ENCODE assay signal across 21 cellular contexts in genomic region chr16:89113661-89114060, GRCh38. TPM values are rescaled to one million over a fixed set of nuclear protein-coding genes. Genes with fewer than 3 reads are reported as not detected.
DNase-seq lines count a peak whose midpoint lies in the region; ATAC-seq and TF ChIP-seq lines count a peak whose summit lies in the region.
"Had no signal": no experiment of that assay in that cellular context is flagged by ENCODE, and none has a peak within 500 bp of the region (broad histone marks: within the 10 kb centered on the region; RNA-seq: fewer than 3 reads in every experiment).

No MANE protein-coding gene starts in this region.

- no peak for ATAC-seq in activated CD8-positive, alpha-beta T cell treated with anti-CD3 and anti-CD28 coated beads for 36 hours
- ATAC-seq in activated CD8-positive, alpha-beta T cell treated with anti-CD3 and anti-CD28 coated beads, Interleukin-2, amount 10 ng/mL, durations not matched to agents 7 days and 5 days: no peak
- peak; percentile 40 for ATAC-seq in activated B cell treated with CpG ODN at 0.5 μM for 24 hours (ENCODE audit: low read depth)
- ATAC-seq in mucosa of descending colon: peak; percentile 8
- no peak for ATAC-seq in effector memory CD8-positive, alpha-beta T cell (replicated peaks)
- ATAC-seq in GM18867 (IDR thresholded peaks at IDR 0.05; ENCODE audit: unreplicated experiment): no peak
- ATAC-seq: activated CD4-positive, CD25-positive, alpha-beta regulatory T cell treated with anti-CD3 and anti-CD28 coated beads, Interleukin-2, amount 50 U/mL, for 24 hours; gastroesophageal sphincter; pancreas; stimulated activated naive CD8-positive, alpha-beta T cell treated with anti-CD3 and anti-CD28 coated beads, Interleukin-15, Interleukin-2, amounts not matched to agents 100 U/mL and 50 U/mL, for 24 hours had no signal

- H3K4me1 ChIP-seq in mucosa of descending colon (ENCODE audit: low read depth): peaks cover 5% of the 10 kb centered on the region
- H3K4me1 ChIP-seq: pancreas, uterus had no signal

- H3K36me3 ChIP-seq in GM06990 (ENCODE audit: control insufficient read depth, insufficient read depth, low read length) (peaks cover 29% of the 10 kb centered on the region), mucosa of descending colon (ENCODE audit: low read depth) (peaks cover 5% of the 10 kb centered on the region)
- H3K36me3 ChIP-seq: uterus had no signal

- no peaks in the 10 kb centered on the region for H3K27me3 ChIP-seq in GM06990 (replicated peaks; ENCODE audit: control insufficient read depth, insufficient read depth, low read length)
- H3K27me3 ChIP-seq: gastroesophageal sphincter, pancreas, uterus had no signal

- intact Hi-C loops in activated CD8-positive, alpha-beta T cell treated with anti-CD3 and anti-CD28 coated beads for 36 hours (cut with micrococcal nuclease): no loop called here
- intact Hi-C loops in activated B cell treated with CpG ODN at 0.5 μM for 24 hours (cut with micrococcal nuclease) (loop anchor here (2.0 kb wide), 3 partner anchors 19 to 103 kb away; partner anchors contain the start of gene ZNF778), mucosa of descending colon (cut with DNase I, micrococcal nuclease) (no loop called here)

- POLR2A ChIA-PET in activated CD8-positive, alpha-beta T cell treated with anti-CD3 and anti-CD28 coated beads for 36 hours (lab: Charles Lee): interaction anchor here (0.6 to 3.2 kb wide), 4 partner anchors 13 to 20 kb away, joined by 3 to 20 read pairs (median 8); partner anchors contain the start of gene ACSF3
- POLR2A ChIA-PET in activated CD8-positive, alpha-beta T cell treated with anti-CD3 and anti-CD28 coated beads, Interleukin-2, amount 10 ng/mL, durations not matched to agents 7 days and 5 days (lab: Charles Lee): no interaction called here
- POLR2A ChIA-PET in activated B cell treated with CpG ODN at 0.5 μM for 24 hours (lab: Charles Lee): interaction anchor here (0.6 to 5.3 kb wide), 7 partner anchors 8 to 240 kb away, joined by 3 to 28 read pairs (median 3); partner anchors contain the start of gene ACSF3

- no peak for TF ChIP-seq CTCF in activated CD8-positive, alpha-beta T cell treated with anti-CD3 and anti-CD28 coated beads for 36 hours (IDR thresholded peaks at IDR 0.05)
- TF ChIP-seq CTCF in GM06990 (IDR thresholded peaks at IDR 0.05; ENCODE audit: insufficient read depth, low read length, poor library complexity, severe bottlenecking) (no peak), activated B cell treated with CpG ODN at 0.5 μM for 24 hours (IDR thresholded peaks at IDR 0.05) (no peak), mucosa of descending colon (IDR thresholded peaks at IDR 0.05) (no peak), coronary artery (IDR thresholded peaks at IDR 0.05) (no peak)

- H3K4me1 Mint-ChIP-seq in activated CD8-positive, alpha-beta T cell treated with anti-CD3 and anti-CD28 coated beads for 36 hours (ENCODE audit: low read depth): peaks cover 28% of the 10 kb centered on the region
- peaks cover 33% of the 10 kb centered on the region for H3K4me1 Mint-ChIP-seq in activated CD8-positive, alpha-beta T cell treated with anti-CD3 and anti-CD28 coated beads, Interleukin-2, amount 10 ng/mL, durations not matched to agents 7 days and 5 days (ENCODE audit: low read depth)
- peaks cover 7% of the 10 kb centered on the region for H3K4me1 Mint-ChIP-seq in activated B cell treated with CpG ODN at 0.5 μM for 24 hours
- peaks cover 19 to 25% of the 10 kb centered on the region in 2 donors for H3K4me1 Mint-ChIP-seq in effector memory CD8-positive, alpha-beta T cell (ENCODE audit: low read depth in 2 of 2)

- H3K27ac ChIP-seq in coronary artery: no peak overlapping the region
- H3K27ac ChIP-seq: gastroesophageal sphincter, pancreas, PC-9, uterus had no signal

- peak overlapping the region; percentile 43 for H3K27ac Mint-ChIP-seq in activated CD8-positive, alpha-beta T cell treated with anti-CD3 and anti-CD28 coated beads for 36 hours
- H3K27ac Mint-ChIP-seq in activated CD8-positive, alpha-beta T cell treated with anti-CD3 and anti-CD28 coated beads, Interleukin-2, amount 10 ng/mL, durations not matched to agents 7 days and 5 days: no peak overlapping the region
- peak overlapping the region; percentile 95 for H3K27ac Mint-ChIP-seq in activated B cell treated with CpG ODN at 0.5 μM for 24 hours
- peak overlapping the region in 1 of 2 donors; percentile 94 for H3K27ac Mint-ChIP-seq in effector memory CD8-positive, alpha-beta T cell

- no peak for DNase-seq in activated CD8-positive, alpha-beta T cell treated with anti-CD3 and anti-CD28 coated beads for 36 hours
- no peak for DNase-seq in activated CD8-positive, alpha-beta T cell treated with anti-CD3 and anti-CD28 coated beads, Interleukin-2, amount 10 ng/mL, durations not matched to agents 7 days and 5 days
- DNase-seq in GM06990 (ENCODE audit: extremely low read depth, insufficient read length) (peak; percentile 78), activated B cell treated with CpG ODN at 0.5 μM for 24 hours (no peak), mucosa of descending colon (peak in 2 of 3 donors; percentile 37 to 63), coronary artery (ENCODE audit: low spot score) (no peak)
- DNase-seq in effector memory CD8-positive, alpha-beta T cell: no peak
- DNase-seq: central memory CD4-positive, alpha-beta T cell; H7; NCI-H1092 treated with DMSO at 0.1 percent for 48 hours; NCI-H226; PC-9; stimulated activated naive CD8-positive, alpha-beta T cell treated with anti-CD3 and anti-CD28 coated beads, Interleukin-15, Interleukin-2, amounts not matched to agents 100 U/mL and 50 U/mL, for 24 hours; SW 1271; uterus had no signal

- H3K4me3 ChIP-seq in GM06990 (replicated peaks; ENCODE audit: low read depth, low read length) (peak overlapping the region; percentile 49; the same call in 1 of the 2 replicates), mucosa of descending colon (no peak overlapping the region), coronary artery (no peak overlapping the region)
- H3K4me3 ChIP-seq: gastroesophageal sphincter, pancreas, PC-9, skin epidermis, uterus had no signal

- H3K9me3 ChIP-seq in mucosa of descending colon: no peaks in the 10 kb centered on the region
- H3K9me3 ChIP-seq: gastroesophageal sphincter, pancreas, uterus had no signal

- no peak overlapping the region for H3K4me3 Mint-ChIP-seq in activated CD8-positive, alpha-beta T cell treated with anti-CD3 and anti-CD28 coated beads for 36 hours
- no peak overlapping the region for H3K4me3 Mint-ChIP-seq in activated CD8-positive, alpha-beta T cell treated with anti-CD3 and anti-CD28 coated beads, Interleukin-2, amount 10 ng/mL, durations not matched to agents 7 days and 5 days
- H3K4me3 Mint-ChIP-seq in activated B cell treated with CpG ODN at 0.5 μM for 24 hours: peak overlapping the region; percentile 78
- H3K4me3 Mint-ChIP-seq in effector memory CD8-positive, alpha-beta T cell: no peak overlapping the region

- CTCF ChIA-PET in activated CD8-positive, alpha-beta T cell treated with anti-CD3 and anti-CD28 coated beads for 36 hours (lab: Charles Lee): no interaction called here
- CTCF ChIA-PET in activated CD8-positive, alpha-beta T cell treated with anti-CD3 and anti-CD28 coated beads, Interleukin-2, amount 10 ng/mL, durations not matched to agents 7 days and 5 days (lab: Charles Lee): no interaction called here
- CTCF ChIA-PET in activated B cell treated with CpG ODN at 0.5 μM for 24 hours (lab: Charles Lee): no interaction called here

- no peaks in the 10 kb centered on the region for H3K9me3 Mint-ChIP-seq in activated CD8-positive, alpha-beta T cell treated with anti-CD3 and anti-CD28 coated beads for 36 hours
- H3K9me3 Mint-ChIP-seq in activated CD8-positive, alpha-beta T cell treated with anti-CD3 and anti-CD28 coated beads, Interleukin-2, amount 10 ng/mL, durations not matched to agents 7 days and 5 days (ENCODE audit: insufficient read depth): no peaks in the 10 kb centered on the region
- no peaks in the 10 kb centered on the region for H3K9me3 Mint-ChIP-seq in activated B cell treated with CpG ODN at 0.5 μM for 24 hours
- no peaks in the 10 kb centered on the region for H3K9me3 Mint-ChIP-seq in effector memory CD8-positive, alpha-beta T cell

- H3K27me3 Mint-ChIP-seq in activated CD8-positive, alpha-beta T cell treated with anti-CD3 and anti-CD28 coated beads for 36 hours: no peaks in the 10 kb centered on the region
- no peaks in the 10 kb centered on the region for H3K27me3 Mint-ChIP-seq in activated CD8-positive, alpha-beta T cell treated with anti-CD3 and anti-CD28 coated beads, Interleukin-2, amount 10 ng/mL, durations not matched to agents 7 days and 5 days (ENCODE audit: low read depth)
- H3K27me3 Mint-ChIP-seq in activated B cell treated with CpG ODN at 0.5 μM for 24 hours: no peaks in the 10 kb centered on the region
- H3K27me3 Mint-ChIP-seq in effector memory CD8-positive, alpha-beta T cell: no peaks in the 10 kb centered on the region

- peaks cover 27% of the 10 kb centered on the region for H3K36me3 Mint-ChIP-seq in activated CD8-positive, alpha-beta T cell treated with anti-CD3 and anti-CD28 coated beads for 36 hours (ENCODE audit: low read depth)
- H3K36me3 Mint-ChIP-seq in activated CD8-positive, alpha-beta T cell treated with anti-CD3 and anti-CD28 coated beads, Interleukin-2, amount 10 ng/mL, durations not matched to agents 7 days and 5 days (ENCODE audit: low read depth): peaks cover 39% of the 10 kb centered on the region
- H3K36me3 Mint-ChIP-seq in activated B cell treated with CpG ODN at 0.5 μM for 24 hours (ENCODE audit: low read depth): peaks cover 43% of the 10 kb centered on the region
- H3K36me3 Mint-ChIP-seq in effector memory CD8-positive, alpha-beta T cell (ENCODE audit: insufficient read depth): peaks cover 19% of the 10 kb centered on the region

RNA-seq across cellular contexts. Expression of gene ACSF3, which starts 20.0 kb away (rescaled TPM):
- 10 to 100 TPM; 44.6 to 45.9 TPM for total RNA-seq in activated CD8-positive, alpha-beta T cell treated with anti-CD3 and anti-CD28 coated beads for 36 hours
- total RNA-seq in activated CD8-positive, alpha-beta T cell treated with anti-CD3 and anti-CD28 coated beads, Interleukin-2, amount 10 ng/mL, durations not matched to agents 7 days and 5 days: 10 to 100 TPM; 38.6 to 45.1 TPM
- total RNA-seq in activated B cell treated with CpG ODN at 0.5 μM for 24 hours (59.6 and 78.0 TPM in 2 replicates), mucosa of descending colon (10 to 100 TPM; 44.7 to 77.8 (median 49.6) TPM)

RNA-seq across cellular contexts. Expression of gene CDH15, which starts 57.9 kb away (rescaled TPM):
- not detected for total RNA-seq in activated CD8-positive, alpha-beta T cell treated with anti-CD3 and anti-CD28 coated beads for 36 hours
- not detected for total RNA-seq in activated CD8-positive, alpha-beta T cell treated with anti-CD3 and anti-CD28 coated beads, Interleukin-2, amount 10 ng/mL, durations not matched to agents 7 days and 5 days
- total RNA-seq in activated B cell treated with CpG ODN at 0.5 μM for 24 hours (not detected in 2 replicates), mucosa of descending colon (not detected)
- total RNA-seq: mononuclear cell, PC-9 had no signal

Comparison
In these comparisons a context has a peak if more than half of its experiments do, and no peak if none do; other contexts are left out.
1. ATAC-seq: peak in activated B cell treated with CpG ODN at 0.5 μM for 24 hours (single experiment) and mucosa of descending colon (single experiment); none in activated CD8-positive, alpha-beta T cell treated with anti-CD3 and anti-CD28 coated beads for 36 hours (single experiment), activated CD8-positive, alpha-beta T cell treated with anti-CD3 and anti-CD28 coated beads, Interleukin-2, amount 10 ng/mL, durations not matched to agents 7 days and 5 days (single experiment), effector memory CD8-positive, alpha-beta T cell (single experiment) and GM18867 (single experiment).
2. DNase-seq: peak in GM06990 (single experiment) and mucosa of descending colon (2 of 3); none in activated CD8-positive, alpha-beta T cell treated with anti-CD3 and anti-CD28 coated beads for 36 hours (single experiment), activated CD8-positive, alpha-beta T cell treated with anti-CD3 and anti-CD28 coated beads, Interleukin-2, amount 10 ng/mL, durations not matched to agents 7 days and 5 days (single experiment), activated B cell treated with CpG ODN at 0.5 μM for 24 hours (single experiment), effector memory CD8-positive, alpha-beta T cell (0 of 3) and coronary artery (single experiment).